9 cellular contexts compared by ENCODE assay signal in the genomic region with DNA sequence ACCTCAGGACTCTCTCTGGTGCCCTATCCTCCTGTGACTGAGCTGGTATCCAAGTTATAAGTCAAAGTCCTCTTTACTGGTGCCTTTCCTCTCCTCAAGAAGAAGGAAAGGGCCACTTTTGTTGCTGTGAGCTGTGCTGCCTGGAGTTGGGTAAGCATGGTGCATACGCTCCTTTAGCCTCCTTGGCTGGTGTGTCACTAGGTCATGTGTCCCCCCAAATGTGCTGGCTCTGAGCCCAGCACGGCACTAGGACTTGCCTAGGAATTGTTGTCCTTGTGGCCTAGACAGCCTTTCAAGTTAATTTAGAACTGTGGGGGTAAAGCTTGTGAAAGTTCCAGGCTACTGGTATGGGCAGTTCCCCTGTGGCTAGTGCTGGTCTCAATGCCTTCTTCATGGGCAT.
"Had no signal": no experiment of that assay in that cellular context is flagged by ENCODE, and none has a peak within 500 bp of the region (broad histone marks: within the 10 kb centered on the region; RNA-seq: fewer than 3 reads in every experiment).

No MANE protein-coding gene starts in this region.

- H3K4me3 ChIP-seq: GM23248, HAP-1, K562 had no signal

- H3K36me3 ChIP-seq: HAP-1 had no signal

- DNase-seq: GM23248, GOT3, H7, HFFc6, IMR-90 had no signal

- FAIRE-seq: HTR-8/SVneo, K562 had no signal

- H3K9me3 ChIP-seq: HAP-1 had no signal

- H3K9ac ChIP-seq: GM23248 had no signal

- H2AFZ ChIP-seq: GM23248 had no signal

- H3K27ac ChIP-seq: GM23248 had no signal

- ATAC-seq: HCT116, K562 had no signal
